ENCODE assay signal across 9 cellular contexts in the genomic region with DNA sequence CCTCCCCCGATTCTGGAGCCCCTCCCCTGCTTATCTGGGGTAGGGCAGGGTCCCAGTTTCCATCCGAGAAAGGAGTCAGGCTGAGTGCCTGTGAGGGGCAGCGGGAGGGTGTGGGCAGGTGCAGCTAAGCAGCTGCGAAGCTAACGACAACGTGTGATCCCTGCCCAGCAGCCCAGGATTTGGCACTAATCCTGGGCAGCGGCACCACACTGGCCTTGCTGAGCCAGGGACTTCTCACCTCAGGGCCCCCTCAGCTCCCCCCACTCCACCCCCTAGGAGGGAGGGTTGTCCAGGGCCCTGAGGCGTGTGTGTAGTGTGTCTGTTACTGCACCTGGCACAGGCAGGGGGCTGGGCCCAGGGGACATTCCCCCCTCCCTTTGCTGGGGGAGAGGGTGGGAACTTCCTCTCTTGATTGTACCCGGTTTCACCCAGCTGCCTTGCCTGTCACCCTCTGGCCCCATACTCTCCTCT. TPM values are rescaled to one million over a fixed set of nuclear protein-coding genes. Genes with fewer than 3 reads are reported as not detected.
A peak's percentile ranks its signal among the peaks of the same experiment; 100 is the strongest.
DNase-seq lines count a peak whose midpoint lies in the region; ATAC-seq and TF ChIP-seq lines count a peak whose summit lies in the region.
"Had no signal": no experiment of that assay in that cellular context is flagged by ENCODE, and none has a peak within 500 bp of the region (broad histone marks: within the 10 kb centered on the region; RNA-seq: fewer than 3 reads in every experiment).

No MANE protein-coding gene starts in this region.

- peaks cover 0 to 30% (median 6%) of the 10 kb centered on the region in 3 experiments for H3K36me3 ChIP-seq in naive thymus-derived CD4-positive, alpha-beta T cell (ENCODE audit: control insufficient read depth in 2 of 3, insufficient read depth in 3 of 3, low read length in 3 of 3)

- peak; percentile 75 for ATAC-seq in GM19397 (IDR thresholded peaks at IDR 0.05; ENCODE audit: unreplicated experiment)
- peak; percentile 67 for ATAC-seq in HG03432 (IDR thresholded peaks at IDR 0.05; ENCODE audit: unreplicated experiment)
- peak; percentile 63 for ATAC-seq in naive thymus-derived CD4-positive, alpha-beta T cell
- no peak for ATAC-seq in HG03442 (IDR thresholded peaks at IDR 0.05; ENCODE audit: unreplicated experiment)

- POLR2A ChIA-PET in naive thymus-derived CD4-positive, alpha-beta T cell (lab: Charles Lee): interaction anchor here (0.9 to 6.3 kb wide), 4 partner anchors 31 to 75 kb away, joined by 3 to 37 read pairs (median 6); a partner anchor contains a TSS

- intact Hi-C loops in naive thymus-derived CD4-positive, alpha-beta T cell (cut with micrococcal nuclease): loop anchor here in 1 of 2 donors (5.0 kb wide), 1 partner anchor 36 kb away; no protein-coding TSS in a partner anchor

- peaks cover 0 to 4% (median 0%) of the 10 kb centered on the region in 11 donors for H3K9me3 Mint-ChIP-seq in naive thymus-derived CD4-positive, alpha-beta T cell

- H3K4me3 ChIP-seq in naive thymus-derived CD4-positive, alpha-beta T cell (ENCODE audit: low read length): no peak overlapping the region

- peak in 5 of 9 donors; percentile 32 to 46 (median 33) for DNase-seq in naive thymus-derived CD4-positive, alpha-beta T cell
- DNase-seq in putamen (ENCODE audit: low spot score) (no peak), superior temporal gyrus (ENCODE audit: extremely low spot score) (no peak), NCI-H1048 (lab: John Stamatoyannopoulos, UW) (no peak)

- H3K27me3 Mint-ChIP-seq in naive thymus-derived CD4-positive, alpha-beta T cell: no peaks in the 10 kb centered on the region

- peak overlapping the region in 4 of 9 donors; percentile 55 to 84 (median 82) for H3K27ac Mint-ChIP-seq in naive thymus-derived CD4-positive, alpha-beta T cell

- peak overlapping the region in 1 of 10 donors; percentile 33 for H3K4me3 Mint-ChIP-seq in naive thymus-derived CD4-positive, alpha-beta T cell

- H3K27ac ChIP-seq in VCaP: 0 out of 2 replicates have a peak overlapping the region, but pooled peaks have one; percentile 1
- no peak overlapping the region for H3K27ac ChIP-seq in naive thymus-derived CD4-positive, alpha-beta T cell (ENCODE audit: low read depth, low read length)
- H3K27ac ChIP-seq: KMS-11 had no signal

- peaks cover 0 to 12% (median 6%) of the 10 kb centered on the region in 5 donors for H3K36me3 Mint-ChIP-seq in naive thymus-derived CD4-positive, alpha-beta T cell

- CTCF ChIA-PET in naive thymus-derived CD4-positive, alpha-beta T cell (lab: Charles Lee): interaction anchor here (1.0 to 21.9 kb wide), 5 partner anchors 10 to 154 kb away, joined by 3 to 457 read pairs (median 6); a partner anchor contains a TSS

- no peaks in the 10 kb centered on the region for H3K27me3 ChIP-seq in naive thymus-derived CD4-positive, alpha-beta T cell (ENCODE audit: control insufficient read depth in 2 of 2, insufficient read depth in 2 of 2, low read length in 2 of 2)

- no peaks in the 10 kb centered on the region for H3K9me3 ChIP-seq in naive thymus-derived CD4-positive, alpha-beta T cell (ENCODE audit: control insufficient read depth in 2 of 3, low read length in 3 of 3)

- peaks cover 0 to 12% of the 10 kb centered on the region in 2 donors for H3K4me1 ChIP-seq in naive thymus-derived CD4-positive, alpha-beta T cell (ENCODE audit: control insufficient read depth in 2 of 2, insufficient read depth in 2 of 2, low read length in 2 of 2)

- no peak for TF ChIP-seq CTCF in VCaP (conservative IDR thresholded peaks at IDR 0.05)

- peaks cover 6 to 21% (median 16%) of the 10 kb centered on the region in 7 donors for H3K4me1 Mint-ChIP-seq in naive thymus-derived CD4-positive, alpha-beta T cell

RNA-seq across cellular contexts. Expression of a gene that starts 1.8 kb away (rescaled TPM):
- total RNA-seq in naive thymus-derived CD4-positive, alpha-beta T cell: under 1 TPM in 2 of 5 experiments, not detected in 3; 0.24 to 0.27 TPM
- polyA plus RNA-seq in naive thymus-derived CD4-positive, alpha-beta T cell: not detected

RNA-seq across cellular contexts. Expression of a gene that starts 11.5 kb away (rescaled TPM):
- 10 to 100 TPM; 20.7 to 39.7 (median 34.3) TPM for total RNA-seq in naive thymus-derived CD4-positive, alpha-beta T cell
- polyA plus RNA-seq in naive thymus-derived CD4-positive, alpha-beta T cell: 10 to 100 TPM; 20.9 to 30.9 TPM

RNA-seq across cellular contexts. Expression of a gene that starts 30.1 kb away (rescaled TPM):
- 100 to 1,000 TPM in 2 of 5 experiments, 1 to 10 TPM in 1, under 1 TPM in 2; 0.89 to 279 (median 7.1) TPM for total RNA-seq in naive thymus-derived CD4-positive, alpha-beta T cell
- 1 to 10 TPM in 1 of 2 donors, under 1 TPM in 1; 0.28 to 1.1 TPM for polyA plus RNA-seq in naive thymus-derived CD4-positive, alpha-beta T cell

Comparison
In these comparisons a context has a peak if more than half of its experiments do, and no peak if none do; other contexts are left out.
1. DNase-seq: peak in naive thymus-derived CD4-positive, alpha-beta T cell (5 of 9); none in putamen (single experiment), superior temporal gyrus (single experiment) and NCI-H1048 (single experiment).